ENCODE assay signal across 21 cellular contexts in the genomic region with DNA sequence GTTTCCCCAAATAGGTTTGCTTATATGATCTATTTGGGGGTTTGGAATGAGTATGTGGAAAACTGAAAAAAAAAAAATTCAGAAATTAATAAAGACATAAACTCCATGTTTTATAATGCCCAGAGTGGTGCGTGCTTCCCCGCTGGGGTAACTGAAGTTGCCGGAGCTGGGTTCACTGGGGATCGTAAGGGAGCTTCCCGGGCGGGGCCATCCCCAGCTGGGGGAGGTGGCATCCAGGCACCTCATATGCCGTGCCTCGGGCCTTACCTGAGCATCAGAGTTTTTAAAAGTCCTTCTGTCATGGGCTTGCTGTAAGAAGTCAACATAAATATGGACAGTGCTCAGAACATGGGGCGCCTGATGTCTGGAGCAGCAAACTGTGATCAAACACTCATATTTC.
"Had no signal": no experiment of that assay in that cellular context is flagged by ENCODE, and none has a peak within 500 bp of the region (broad histone marks: within the 10 kb centered on the region; RNA-seq: fewer than 3 reads in every experiment).

No MANE protein-coding gene starts in this region.

- H3K27ac Mint-ChIP-seq: naive B cell had no signal

- H3K4me3 Mint-ChIP-seq: naive B cell had no signal

- H3K27ac ChIP-seq: coronary artery, dorsolateral prefrontal cortex, epithelial cell of prostate, esophagus squamous epithelium, gastrocnemius medialis, heart right ventricle, left lung, lower lobe of right lung had no signal

- H3K9me3 ChIP-seq: esophagus squamous epithelium, gastrocnemius medialis, heart right ventricle, left lung, lower lobe of right lung had no signal

- ATAC-seq: esophagus mucosa, gastrocnemius medialis, heart right ventricle, left cardiac atrium, left lung, left ventricle myocardium superior, lower lobe of right lung had no signal

- H3K36me3 ChIP-seq: esophagus squamous epithelium, gastrocnemius medialis, heart right ventricle, left lung, lower lobe of right lung had no signal

- H3K4me1 Mint-ChIP-seq: naive B cell had no signal

- H3K4me3 ChIP-seq: coronary artery, dorsolateral prefrontal cortex, esophagus squamous epithelium, gastrocnemius medialis, heart right ventricle, left lung, lower lobe of right lung had no signal

- H3K27me3 ChIP-seq: dorsolateral prefrontal cortex, esophagus squamous epithelium, gastrocnemius medialis, heart right ventricle, left lung had no signal

- DNase-seq: dermis blood vessel endothelial cell; dorsolateral prefrontal cortex; effector CD4-positive, alpha-beta T cell; effector memory CD4-positive, alpha-beta T cell; erythroblast; esophagus squamous epithelium; foreskin fibroblast; foreskin melanocyte; gastrocnemius medialis; glutamatergic neuron; hippocampal formation; left cardiac atrium; left lung; left ventricle myocardium superior; lower lobe of right lung; midbrain; naive B cell had no signal
